In genomic region chrX:108091266-108091877, GRCh38 we compare ENCODE assay signal across 8 cellular contexts. TPM values are rescaled to one million over a fixed set of nuclear protein-coding genes. Genes with fewer than 3 reads are reported as not detected.
A peak's percentile ranks its signal among the peaks of the same experiment; 100 is the strongest.
DNase-seq lines count a peak whose midpoint lies in the region; ATAC-seq and TF ChIP-seq lines count a peak whose summit lies in the region.

A gene with protein sequence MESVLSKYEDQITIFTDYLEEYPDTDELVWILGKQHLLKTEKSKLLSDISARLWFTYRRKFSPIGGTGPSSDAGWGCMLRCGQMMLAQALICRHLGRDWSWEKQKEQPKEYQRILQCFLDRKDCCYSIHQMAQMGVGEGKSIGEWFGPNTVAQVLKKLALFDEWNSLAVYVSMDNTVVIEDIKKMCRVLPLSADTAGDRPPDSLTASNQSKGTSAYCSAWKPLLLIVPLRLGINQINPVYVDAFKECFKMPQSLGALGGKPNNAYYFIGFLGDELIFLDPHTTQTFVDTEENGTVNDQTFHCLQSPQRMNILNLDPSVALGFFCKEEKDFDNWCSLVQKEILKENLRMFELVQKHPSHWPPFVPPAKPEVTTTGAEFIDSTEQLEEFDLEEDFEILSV (plus strand): TSS chrX:108091778. CDS start chrX:108091827, 49 bp downstream.
A gene with protein sequence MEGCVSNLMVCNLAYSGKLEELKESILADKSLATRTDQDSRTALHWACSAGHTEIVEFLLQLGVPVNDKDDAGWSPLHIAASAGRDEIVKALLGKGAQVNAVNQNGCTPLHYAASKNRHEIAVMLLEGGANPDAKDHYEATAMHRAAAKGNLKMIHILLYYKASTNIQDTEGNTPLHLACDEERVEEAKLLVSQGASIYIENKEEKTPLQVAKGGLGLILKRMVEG (minus strand): TSS chrX:108091542. CDS start chrX:108091520, 22 bp downstream.

- TF ChIP-seq CTCF in GM10248 (IDR thresholded peaks at IDR 0.05; ENCODE audit: control extremely low read depth, extremely low read depth, low read depth, missing control alignments) = no peak

- no peaks in the 10 kb centered on the region for H3K27me3 Mint-ChIP-seq in activated naive CD4-positive, alpha-beta T cell treated with anti-CD3 and anti-CD28 coated beads for 36 hours (ENCODE audit: low read depth)

- ATAC-seq in HG02610 (IDR thresholded peaks at IDR 0.05; ENCODE audit: unreplicated experiment) = peak; percentile 96

- H3K9me3 Mint-ChIP-seq in activated naive CD4-positive, alpha-beta T cell treated with anti-CD3 and anti-CD28 coated beads for 36 hours = no peaks in the 10 kb centered on the region

- no peak within 1 kb of the TSS for H3K27ac Mint-ChIP-seq in activated naive CD4-positive, alpha-beta T cell treated with anti-CD3 and anti-CD28 coated beads for 36 hours

- CTCF ChIA-PET in GM10248 (lab: Yijun Ruan, JAX) = interaction anchor here (0.7 to 1.7 kb wide), 5 partner anchors 9 to 71 kb away, joined by 3 to 4 read pairs (median 3); no protein-coding TSS in a partner anchor
- CTCF ChIA-PET in activated naive CD4-positive, alpha-beta T cell treated with anti-CD3 and anti-CD28 coated beads for 36 hours (lab: Charles Lee) = interaction anchor here (0.6 to 1.1 kb wide), 2 partner anchors 9 to 1968 kb away, joined by 3 read pairs; no protein-coding TSS in a partner anchor

- no peak within 1 kb of the TSS for H3K4me3 Mint-ChIP-seq in activated naive CD4-positive, alpha-beta T cell treated with anti-CD3 and anti-CD28 coated beads for 36 hours

- DNase-seq in GM10248 (ENCODE audit: extremely low spot score) (peak; percentile 80), NCI-H1048 (lab: John Stamatoyannopoulos, UW) (peak; percentile 83), SK-N-DZ (ENCODE audit: low spot score) (peak; percentile 92), germinal center (ENCODE audit: low spot score) (peak; percentile 79), nucleus accumbens (lab: John Stamatoyannopoulos, UW) (peak; percentile 38 to 96 (median 88)), superior temporal gyrus (ENCODE audit: extremely low spot score) (peak; percentile 93)
- peak; percentile 94 for DNase-seq in activated naive CD4-positive, alpha-beta T cell treated with anti-CD3 and anti-CD28 coated beads for 36 hours

- peaks cover 2% of the 10 kb centered on the region for H3K36me3 Mint-ChIP-seq in activated naive CD4-positive, alpha-beta T cell treated with anti-CD3 and anti-CD28 coated beads for 36 hours (ENCODE audit: low read depth)

- intact Hi-C loops in activated naive CD4-positive, alpha-beta T cell treated with anti-CD3 and anti-CD28 coated beads for 36 hours (cut with micrococcal nuclease) = loop anchor here (1.0 to 5.0 kb wide), 11 partner anchors 19 to 1751 kb away; partner anchors contain the start of genes ACSL4, MID2, PRPS1 and RADX

- POLR2A ChIA-PET in GM10248 (lab: Yijun Ruan, JAX) = interaction anchor here (1.0 to 1.2 kb wide), 2 partner anchors 375 to 462 kb away, joined by 3 read pairs; no protein-coding TSS in a partner anchor

- H3K4me1 Mint-ChIP-seq in activated naive CD4-positive, alpha-beta T cell treated with anti-CD3 and anti-CD28 coated beads for 36 hours (ENCODE audit: low read depth) = peaks cover 19% of the 10 kb centered on the region

RNA-seq across cellular contexts. Expression of the first gene that starts in this region (rescaled TPM):
- polyA plus RNA-seq in SK-N-DZ (2014; cell fraction: cytosol; rRNA removed) = 5.2 and 7.6 TPM in 2 replicates
- polyA plus RNA-seq in SK-N-DZ (2014; cell fraction: nucleus; rRNA removed) = 9.4 and 9.5 TPM in 2 replicates
- total RNA-seq in activated naive CD4-positive, alpha-beta T cell treated with anti-CD3 and anti-CD28 coated beads for 36 hours = 1 to 10 TPM; 8.2 to 8.6 TPM

RNA-seq across cellular contexts. Expression of the second gene that starts in this region (rescaled TPM):
- polyA plus RNA-seq in SK-N-DZ (2014; cell fraction: cytosol; rRNA removed) = 92.9 and 93.7 TPM in 2 replicates
- 34.9 and 50.8 TPM in 2 replicates for polyA plus RNA-seq in SK-N-DZ (2014; cell fraction: nucleus; rRNA removed)
- 10 to 100 TPM; 54.6 to 58.8 TPM for total RNA-seq in activated naive CD4-positive, alpha-beta T cell treated with anti-CD3 and anti-CD28 coated beads for 36 hours

Comparison
In these comparisons a context has a peak if more than half of its experiments do, and no peak if none do; other contexts are left out.
1. Peak in every context shown above with its lines: DNase-seq and ATAC-seq.